In the genomic region with DNA sequence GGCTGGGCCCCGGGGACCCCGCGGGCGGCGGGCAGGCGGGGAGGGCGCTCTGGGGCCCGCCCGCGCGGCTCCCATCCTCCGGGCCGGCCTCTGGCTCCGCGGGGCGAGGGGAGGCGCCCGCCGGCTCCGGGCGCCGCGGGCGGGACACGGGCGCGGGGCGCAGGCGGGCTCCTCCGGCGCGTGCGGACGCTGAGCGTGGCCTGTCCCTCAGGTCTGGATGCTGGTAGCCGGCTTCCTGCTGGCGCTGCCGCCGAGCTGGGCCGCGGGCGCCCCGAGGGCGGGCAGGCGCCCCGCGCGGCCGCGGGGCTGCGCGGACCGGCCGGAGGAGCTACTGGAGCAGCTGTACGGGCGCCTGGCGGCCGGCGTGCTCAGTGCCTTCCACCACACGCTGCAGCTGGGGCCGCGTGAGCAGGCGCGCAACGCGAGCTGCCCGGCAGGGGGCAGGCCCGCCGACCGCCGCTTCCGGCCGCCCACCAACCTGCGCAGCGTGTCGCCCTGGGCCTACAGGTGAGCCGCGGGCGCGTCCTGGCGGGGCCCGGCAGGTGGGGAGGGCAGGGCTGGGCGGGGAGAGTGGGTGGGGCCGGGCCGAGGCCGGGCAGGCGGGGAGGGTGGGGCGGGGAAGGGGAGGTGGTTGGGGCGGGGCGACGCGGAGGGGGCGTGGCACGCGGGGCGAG, we compare ENCODE assay signal across 8 cellular contexts. TPM values are rescaled to one million over a fixed set of nuclear protein-coding genes. Genes with fewer than 3 reads are reported as not detected.
A peak's percentile ranks its signal among the peaks of the same experiment; 100 is the strongest.
DNase-seq lines count a peak whose midpoint lies in the region; ATAC-seq and TF ChIP-seq lines count a peak whose summit lies in the region.

No MANE protein-coding gene starts in this region.

- peak overlapping the region in 3 of 4 donors; percentile 31 to 77 (median 58) for H3K27ac ChIP-seq in Peyer's patch
- peak overlapping the region in 1 of 2 donors; percentile 66 for H3K27ac ChIP-seq in testis

- H3K9me3 Mint-ChIP-seq in activated T-helper 1 cell treated with anti-CD3 and anti-CD28 coated beads, Interleukin-12 subunit alpha, Interleukin-12 subunit beta, Interleukin-2, Interleukin-4 antibody, amounts not matched to agents 30 ng/mL and 10 ng/mL and 1 ng/mL, durations not matched to agents 14 hours and 24 hours and 36 hours = no peaks in the 10 kb centered on the region

- 0% methylated on average over 21 of the region's 96 CpGs; no CpG with 5 or more reads in 1 of the 2 donors for WGBS in testis, 2 donors

- intact Hi-C loops in activated T-helper 1 cell treated with anti-CD3 and anti-CD28 coated beads, Interleukin-12 subunit alpha, Interleukin-12 subunit beta, Interleukin-2, Interleukin-4 antibody, amounts not matched to agents 30 ng/mL and 10 ng/mL and 1 ng/mL, durations not matched to agents 14 hours and 24 hours and 36 hours (cut with micrococcal nuclease) = loop anchor here (1.0 to 10.0 kb wide), 8 partner anchors 69 to 507 kb away; a partner anchor contains a TSS
- intact Hi-C loops in testis (cut with DNase I; ENCODE audit: low total_unique reads) = no loop called here

- H3K4me1 ChIP-seq in Peyer's patch (peaks cover 0 to 6% (median 3%) of the 10 kb centered on the region in 4 donors), testis (peaks cover 3% of the 10 kb centered on the region)

- no peaks in the 10 kb centered on the region for H3K36me3 Mint-ChIP-seq in activated T-helper 1 cell treated with anti-CD3 and anti-CD28 coated beads, Interleukin-12 subunit alpha, Interleukin-12 subunit beta, Interleukin-2, Interleukin-4 antibody, amounts not matched to agents 30 ng/mL and 10 ng/mL and 1 ng/mL, durations not matched to agents 14 hours and 24 hours and 36 hours (ENCODE audit: low read depth)

- no peak overlapping the region for H3K4me3 Mint-ChIP-seq in activated T-helper 1 cell treated with anti-CD3 and anti-CD28 coated beads, Interleukin-12 subunit alpha, Interleukin-12 subunit beta, Interleukin-2, Interleukin-4 antibody, amounts not matched to agents 30 ng/mL and 10 ng/mL and 1 ng/mL, durations not matched to agents 14 hours and 24 hours and 36 hours

- peak in 1 of 2 donors; percentile 43 for TF ChIP-seq POLR2A in Peyer's patch (IDR thresholded peaks at IDR 0.05)
- TF ChIP-seq POLR2A in testis (IDR thresholded peaks at IDR 0.05) = no peak

- H3K4me3 ChIP-seq in Peyer's patch = peak overlapping the region; percentile 37 to 87 (median 62)
- H3K4me3 ChIP-seq in fibroblast of villous mesenchyme (ENCODE audit: low read depth, low read length) = peak overlapping the region; percentile 69
- H3K4me3 ChIP-seq in testis = peak overlapping the region; percentile 39 to 62

- DNase-seq in DMS53 (lab: John Stamatoyannopoulos, UW) = peak; percentile 97
- peak; percentile 61 to 91 (median 88) for DNase-seq in Peyer's patch
- DNase-seq in activated T-helper 1 cell treated with anti-CD3 and anti-CD28 coated beads, Interleukin-12 subunit alpha, Interleukin-12 subunit beta, Interleukin-2, Interleukin-4 antibody, amounts not matched to agents 30 ng/mL and 10 ng/mL and 1 ng/mL, durations not matched to agents 14 hours and 24 hours and 36 hours (ENCODE audit: low spot score) = peak; percentile 65
- peak; percentile 77 for DNase-seq in fibroblast of villous mesenchyme (ENCODE audit: low read depth)
- DNase-seq in nucleus accumbens (lab: John Stamatoyannopoulos, UW) = peak in 50 of 56 donors; percentile 22 to 86 (median 56)
- DNase-seq in testis = peak; percentile 77

- peaks cover 40% of the 10 kb centered on the region for H3K27me3 Mint-ChIP-seq in activated T-helper 1 cell treated with anti-CD3 and anti-CD28 coated beads, Interleukin-12 subunit alpha, Interleukin-12 subunit beta, Interleukin-2, Interleukin-4 antibody, amounts not matched to agents 30 ng/mL and 10 ng/mL and 1 ng/mL, durations not matched to agents 14 hours and 24 hours and 36 hours (ENCODE audit: insufficient read depth)

- peaks cover 5% of the 10 kb centered on the region for H3K4me1 Mint-ChIP-seq in activated T-helper 1 cell treated with anti-CD3 and anti-CD28 coated beads, Interleukin-12 subunit alpha, Interleukin-12 subunit beta, Interleukin-2, Interleukin-4 antibody, amounts not matched to agents 30 ng/mL and 10 ng/mL and 1 ng/mL, durations not matched to agents 14 hours and 24 hours and 36 hours (ENCODE audit: low read depth)

- H3K27me3 ChIP-seq in Peyer's patch = no peaks in the 10 kb centered on the region
- no peaks in the 10 kb centered on the region for H3K27me3 ChIP-seq in testis

- H3K27ac Mint-ChIP-seq in activated T-helper 1 cell treated with anti-CD3 and anti-CD28 coated beads, Interleukin-12 subunit alpha, Interleukin-12 subunit beta, Interleukin-2, Interleukin-4 antibody, amounts not matched to agents 30 ng/mL and 10 ng/mL and 1 ng/mL, durations not matched to agents 14 hours and 24 hours and 36 hours = no peak overlapping the region

- ATAC-seq in GM19467 (IDR thresholded peaks at IDR 0.05; ENCODE audit: unreplicated experiment) (peak; percentile 92), HG03571 (IDR thresholded peaks at IDR 0.05; ENCODE audit: unreplicated experiment) (peak; percentile 81)

- H3K9me3 ChIP-seq in Peyer's patch = no peaks in the 10 kb centered on the region
- no peaks in the 10 kb centered on the region for H3K9me3 ChIP-seq in testis

- TF ChIP-seq CTCF in Peyer's patch (IDR thresholded peaks at IDR 0.05) (peak; percentile 28 to 87 (median 71)), fibroblast of villous mesenchyme (IDR thresholded peaks at IDR 0.05; ENCODE audit: insufficient read depth, low read depth, low read length) (peak; percentile 54), testis (IDR thresholded peaks at IDR 0.05) (peak; percentile 34 to 61 (median 36))

- H3K36me3 ChIP-seq in Peyer's patch (no peaks in the 10 kb centered on the region), testis (ENCODE audit: low read depth, missing control alignments) (no peaks in the 10 kb centered on the region)

RNA-seq across cellular contexts. Expression of a gene that starts 0.4 kb away (rescaled TPM):
- total RNA-seq in Peyer's patch = 1 to 10 TPM in 2 of 4 donors, not detected in 2; 2.4 to 3.9 TPM
- total RNA-seq in activated T-helper 1 cell treated with anti-CD3 and anti-CD28 coated beads, Interleukin-12 subunit alpha, Interleukin-12 subunit beta, Interleukin-2, Interleukin-4 antibody, amounts not matched to agents 30 ng/mL and 10 ng/mL and 1 ng/mL, durations not matched to agents 14 hours and 24 hours and 36 hours = 0.15 and 0.29 TPM in 2 replicates
- total RNA-seq in fibroblast of villous mesenchyme = under 0.01 and 0.64 TPM in 2 replicates
- 1 to 10 TPM; 1.6 to 4.8 TPM for total RNA-seq in testis
- 5.3 TPM for polyA plus RNA-seq in testis (ENCODE audit: insufficient read depth, low read depth, low replicate concordance)
